ENCODE assay signal across 23 cellular contexts in the genomic region with DNA sequence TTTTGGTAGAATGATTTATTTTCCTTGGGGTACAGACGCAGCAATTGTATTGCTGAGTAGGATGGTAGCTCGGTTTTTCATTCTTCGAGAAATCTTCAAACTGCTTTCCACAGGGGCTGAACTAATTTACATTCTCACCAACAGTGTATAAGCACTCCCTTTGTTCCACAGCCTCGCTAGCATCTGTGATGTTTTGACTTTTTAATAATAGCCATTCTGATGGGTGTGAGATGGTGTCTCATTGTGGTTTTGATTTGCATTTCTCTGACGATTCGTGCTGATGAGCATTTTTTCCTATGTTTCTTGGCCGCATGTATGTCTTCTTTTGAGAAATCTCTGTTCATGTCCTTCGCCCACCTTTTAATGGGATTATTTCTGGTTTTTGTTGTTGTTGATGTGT.
"Had no signal": no experiment of that assay in that cellular context is flagged by ENCODE, and none has a peak within 500 bp of the region (broad histone marks: within the 10 kb centered on the region; RNA-seq: fewer than 3 reads in every experiment).

No MANE protein-coding gene starts in this region.

- DNase-seq: immature natural killer cell; kidney; left colon; left lung; lower lobe of right lung; mammary epithelial cell; mesendoderm; naive B cell; natural killer cell; nephron progenitor cell; ovary; retina; right cardiac atrium; stimulated activated CD4-positive, alpha-beta T cell treated with anti-CD3 and anti-CD28 coated beads, Interleukin-12 subunit alpha, Interleukin-12 subunit beta, amount 100 ng/mL, for 4 hours; stimulated activated CD4-positive, alpha-beta T cell treated with anti-CD3 and anti-CD28 coated beads, Interleukin-15, amount 100 ng/mL, for 24 hours; stimulated activated CD4-positive, alpha-beta T cell treated with anti-CD3 and anti-CD28 coated beads, Interleukin-2, amount 100 ng/mL, for 24 hours; stimulated activated CD4-positive, alpha-beta T cell treated with anti-CD3 and anti-CD28 coated beads, Interleukin-4, amount 100 ng/mL, for 1 hour; stimulated activated naive B cell treated with anti-CD40 and anti-IgM and Interleukin-4, amounts not matched to agents 10 μg/mL and 1 μg/mL and 100 μg/mL, for 72 hours; stimulated activated naive CD8-positive, alpha-beta T cell treated with anti-CD3 and anti-CD28 coated beads, Interleukin-15, Interleukin-2, amounts not matched to agents 100 U/mL and 50 U/mL, for 24 hours; stomach; trophoblast cell; uterus had no signal

- ATAC-seq: left colon; left lung; lower lobe of right lung; natural killer cell; right cardiac atrium; sciatic nerve; stimulated activated naive B cell treated with anti-CD40 and anti-IgM and Interleukin-4, amounts not matched to agents 10 μg/mL and 1 μg/mL and 100 μg/mL, for 72 hours; stimulated activated naive CD8-positive, alpha-beta T cell treated with anti-CD3 and anti-CD28 coated beads, Interleukin-15, Interleukin-2, amounts not matched to agents 100 U/mL and 50 U/mL, for 24 hours had no signal
